ENCODE assay signal across 21 cellular contexts in the genomic region with DNA sequence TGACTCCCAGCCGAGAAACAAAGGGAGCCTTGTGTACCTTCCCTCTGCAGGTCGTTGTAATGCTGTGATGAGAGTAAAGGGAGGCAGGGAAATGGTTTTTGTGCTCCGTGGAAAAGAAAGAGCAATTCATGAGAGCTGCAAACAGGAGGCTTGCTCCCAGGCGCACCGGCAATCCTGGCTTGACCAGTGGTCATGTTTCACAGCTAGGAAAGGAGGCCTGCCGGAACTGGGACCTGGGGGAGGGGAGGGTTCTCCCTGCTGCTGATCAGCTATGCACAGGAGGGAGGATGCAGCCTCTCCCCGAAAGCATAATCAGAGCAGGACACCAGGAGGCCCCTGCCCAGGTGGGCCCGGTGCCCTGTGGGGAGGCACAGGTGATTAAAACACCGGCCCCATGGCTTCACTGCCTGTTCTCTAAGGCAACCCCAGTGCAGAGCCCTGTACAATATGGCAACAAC.
A peak's percentile ranks its signal among the peaks of the same experiment; 100 is the strongest.
DNase-seq lines count a peak whose midpoint lies in the region; ATAC-seq, FAIRE-seq and TF ChIP-seq lines count a peak whose summit lies in the region.
"Had no signal": no experiment of that assay in that cellular context is flagged by ENCODE, and none has a peak within 500 bp of the region (broad histone marks: within the 10 kb centered on the region; RNA-seq: fewer than 3 reads in every experiment).

No MANE protein-coding gene starts in this region.

- POLR2A ChIA-PET in activated CD4-positive, alpha-beta memory T cell treated with anti-CD3 and anti-CD28 coated beads, Interleukin-2, amount 10 ng/mL, durations not matched to agents 7 days and 5 days (lab: Charles Lee) = no interaction called here

- no peaks in the 10 kb centered on the region for H3K36me3 Mint-ChIP-seq in type B pancreatic cell
- no peaks in the 10 kb centered on the region for H3K36me3 Mint-ChIP-seq in activated CD4-positive, alpha-beta memory T cell treated with anti-CD3 and anti-CD28 coated beads, Interleukin-2, amount 10 ng/mL, durations not matched to agents 7 days and 5 days (ENCODE audit: low read depth)

- H3K27ac ChIP-seq in SJCRH30 = no peak overlapping the region
- H3K27ac ChIP-seq: BLaER1, left ventricle myocardium inferior, right atrium auricular region had no signal

- H3K9me3 ChIP-seq in SJCRH30 (replicated peaks) = no peaks in the 10 kb centered on the region
- H3K9me3 ChIP-seq: BLaER1, left ventricle myocardium inferior, right atrium auricular region had no signal

- CTCF ChIA-PET in activated CD4-positive, alpha-beta memory T cell treated with anti-CD3 and anti-CD28 coated beads, Interleukin-2, amount 10 ng/mL, durations not matched to agents 7 days and 5 days (lab: Charles Lee) = no interaction called here

- H3K27ac Mint-ChIP-seq in type B pancreatic cell = peak overlapping the region; percentile 39
- H3K27ac Mint-ChIP-seq in activated CD4-positive, alpha-beta memory T cell treated with anti-CD3 and anti-CD28 coated beads, Interleukin-2, amount 10 ng/mL, durations not matched to agents 7 days and 5 days = no peak overlapping the region
- H3K27ac Mint-ChIP-seq: activated CD4-positive, alpha-beta T cell treated with anti-CD3 and anti-CD28 coated beads, Interleukin-2, amount 10 ng/mL, durations not matched to agents 7 days and 5 days had no signal

- H3K4me1 ChIP-seq in SJCRH30 = no peaks in the 10 kb centered on the region
- H3K4me1 ChIP-seq: BLaER1, left ventricle myocardium inferior, right atrium auricular region had no signal

- no peak for ATAC-seq in HG02571 (IDR thresholded peaks at IDR 0.05; ENCODE audit: unreplicated experiment)

- no peaks in the 10 kb centered on the region for H3K27me3 ChIP-seq in SJCRH30
- H3K27me3 ChIP-seq: BLaER1, right atrium auricular region had no signal

- no peak for FAIRE-seq in D721Med (lab: Jason Lieb, UNC)
- FAIRE-seq: colon, endometrium, GM18507 had no signal

- DNase-seq in NCI-H748 (lab: John Stamatoyannopoulos, UW; ENCODE audit: unreplicated experiment) = peak; percentile 25
- no peak for DNase-seq in NCI-H748 treated with DMSO at 0.1 percent for 48 hours (lab: John Stamatoyannopoulos, UW)
- peak; percentile 9 to 21 for DNase-seq in SJCRH30
- DNase-seq in islet precursor cell = peak; percentile 96
- no peak for DNase-seq in type B pancreatic cell (ENCODE audit: extremely low spot score, unreplicated experiment)
- DNase-seq in D721Med (ENCODE audit: insufficient read length, low spot score) = no peak
- DNase-seq in activated CD4-positive, alpha-beta memory T cell treated with anti-CD3 and anti-CD28 coated beads, Interleukin-2, amount 10 ng/mL, durations not matched to agents 7 days and 5 days = no peak
- DNase-seq: activated CD4-positive, alpha-beta T cell treated with anti-CD3 and anti-CD28 coated beads, Interleukin-2, amount 10 ng/mL, durations not matched to agents 7 days and 5 days; activated CD8-positive, alpha-beta memory T cell treated with anti-CD3 and anti-CD28 coated beads, Interleukin-2, amount 50 U/mL, for 4 hours; activated effector memory CD4-positive, alpha-beta T cell treated with anti-CD3 and anti-CD28 coated beads, Interleukin-2, amount 50 U/mL, for 16 hours; left ventricle myocardium inferior; MM.1S; NCI-H2029 treated with DMSO at 0.1 percent for 48 hours; NCI-H774; SHP77 treated with DMSO at 0.1 percent for 48 hours had no signal

- peaks cover 22% of the 10 kb centered on the region for H3K4me1 Mint-ChIP-seq in type B pancreatic cell (ENCODE audit: unreplicated experiment)
- H3K4me1 Mint-ChIP-seq in activated CD4-positive, alpha-beta memory T cell treated with anti-CD3 and anti-CD28 coated beads, Interleukin-2, amount 10 ng/mL, durations not matched to agents 7 days and 5 days = peaks cover 2% of the 10 kb centered on the region

- H3K9me3 Mint-ChIP-seq in type B pancreatic cell = peaks cover 5% of the 10 kb centered on the region
- no peaks in the 10 kb centered on the region for H3K9me3 Mint-ChIP-seq in activated CD4-positive, alpha-beta memory T cell treated with anti-CD3 and anti-CD28 coated beads, Interleukin-2, amount 10 ng/mL, durations not matched to agents 7 days and 5 days

- H3K4me3 ChIP-seq in SJCRH30 = no peak overlapping the region
- H3K4me3 ChIP-seq: BLaER1, left ventricle myocardium inferior, right atrium auricular region had no signal

- H3K4me3 Mint-ChIP-seq in type B pancreatic cell = peak overlapping the region; percentile 18
- H3K4me3 Mint-ChIP-seq in activated CD4-positive, alpha-beta memory T cell treated with anti-CD3 and anti-CD28 coated beads, Interleukin-2, amount 10 ng/mL, durations not matched to agents 7 days and 5 days = no peak overlapping the region
- H3K4me3 Mint-ChIP-seq: activated CD4-positive, alpha-beta T cell treated with anti-CD3 and anti-CD28 coated beads, Interleukin-2, amount 10 ng/mL, durations not matched to agents 7 days and 5 days had no signal

- H3K27me3 Mint-ChIP-seq in type B pancreatic cell = no peaks in the 10 kb centered on the region
- H3K27me3 Mint-ChIP-seq in activated CD4-positive, alpha-beta memory T cell treated with anti-CD3 and anti-CD28 coated beads, Interleukin-2, amount 10 ng/mL, durations not matched to agents 7 days and 5 days = peaks cover 4% of the 10 kb centered on the region
- H3K27me3 Mint-ChIP-seq: activated CD4-positive, alpha-beta T cell treated with anti-CD3 and anti-CD28 coated beads, Interleukin-2, amount 10 ng/mL, durations not matched to agents 7 days and 5 days had no signal

- TF ChIP-seq CTCF in type B pancreatic cell (conservative IDR thresholded peaks at IDR 0.05) (no peak), D721Med (IDR thresholded peaks at IDR 0.05; ENCODE audit: insufficient read depth, missing control alignments) (no peak)

- H3K36me3 ChIP-seq in SJCRH30 = no peaks in the 10 kb centered on the region
- H3K36me3 ChIP-seq: BLaER1, left ventricle myocardium inferior, right atrium auricular region had no signal

Comparison
In these comparisons a context has a peak if more than half of its experiments do, and no peak if none do; other contexts are left out.
1. DNase-seq: peak in NCI-H748 (single experiment), SJCRH30 (2 of 2) and islet precursor cell (single experiment); none in NCI-H748 treated with DMSO at 0.1 percent for 48 hours (single experiment), type B pancreatic cell (single experiment), D721Med (single experiment) and activated CD4-positive, alpha-beta memory T cell treated with anti-CD3 and anti-CD28 coated beads, Interleukin-2, amount 10 ng/mL, durations not matched to agents 7 days and 5 days (single experiment).